In the genomic region with DNA sequence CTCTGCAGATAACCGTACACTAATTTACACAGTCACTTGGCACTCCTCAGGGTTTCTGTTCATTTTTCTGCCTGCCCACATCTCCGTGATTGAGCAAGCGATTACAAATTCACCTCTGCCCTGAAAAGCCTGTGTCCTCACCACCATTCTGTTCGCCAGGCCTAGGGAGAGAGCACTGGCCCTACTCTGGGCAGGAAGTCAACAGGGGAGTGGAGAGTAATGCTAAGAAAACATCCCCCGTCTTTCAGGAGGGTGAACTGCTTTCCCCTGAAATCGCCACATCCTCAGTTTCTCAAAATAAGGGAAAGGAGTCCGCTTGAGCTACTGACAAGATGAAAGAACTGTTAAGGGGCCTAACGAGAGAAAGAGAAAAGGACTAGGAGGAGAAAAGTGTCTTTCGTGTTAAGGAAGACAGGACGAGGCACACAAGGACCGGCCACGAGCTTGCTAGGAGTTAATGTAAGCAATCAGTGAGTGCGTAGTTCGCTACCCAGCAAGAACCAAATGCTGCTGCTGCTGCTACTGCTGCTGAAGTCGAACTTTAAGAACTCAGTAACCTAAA, we compare ENCODE assay signal across 8 cellular contexts. TPM values are rescaled to one million over a fixed set of nuclear protein-coding genes. Genes with fewer than 3 reads are reported as not detected.
DNase-seq lines count a peak whose midpoint lies in the region; ATAC-seq and TF ChIP-seq lines count a peak whose summit lies in the region.

No MANE protein-coding gene starts in this region.

- CTCF ChIA-PET in activated CD4-positive, alpha-beta T cell treated with anti-CD3 and anti-CD28 coated beads for 36 hours (lab: Charles Lee) = interaction anchor here (0.7 to 2.4 kb wide), 12 partner anchors 10 to 238 kb away, joined by 3 to 11 read pairs (median 4); partner anchors contain the start of genes DCAF8 and IGSF8

- no peak for TF ChIP-seq POLR2A in lower leg skin (IDR thresholded peaks at IDR 0.05)

- POLR2A ChIA-PET in activated CD4-positive, alpha-beta T cell treated with anti-CD3 and anti-CD28 coated beads for 36 hours (lab: Charles Lee) = interaction anchor here (0.6 to 2.3 kb wide), 3 partner anchors 10 to 186 kb away, joined by 3 to 15 read pairs (median 4); partner anchors contain the start of genes DCAF8 and IGSF8

- H3K4me1 Mint-ChIP-seq in activated CD4-positive, alpha-beta T cell treated with anti-CD3 and anti-CD28 coated beads for 36 hours = peaks cover 18% of the 10 kb centered on the region
- H3K4me1 Mint-ChIP-seq in dendritic cell treated with granulocyte-macrophage colony-stimulating factor and Interleukin-4, amounts not matched to agents 40 ng/mL and 50 ng/mL, for 4 days (ENCODE audit: low read depth) = peaks cover 25% of the 10 kb centered on the region

- peak overlapping the region; percentile 86 for H3K4me3 Mint-ChIP-seq in activated CD4-positive, alpha-beta T cell treated with anti-CD3 and anti-CD28 coated beads for 36 hours
- peak overlapping the region; percentile 99 for H3K4me3 Mint-ChIP-seq in dendritic cell treated with granulocyte-macrophage colony-stimulating factor and Interleukin-4, amounts not matched to agents 40 ng/mL and 50 ng/mL, for 4 days

- intact Hi-C loops in activated CD4-positive, alpha-beta T cell treated with anti-CD3 and anti-CD28 coated beads for 36 hours (cut with DNase I, micrococcal nuclease) = loop anchor here in 1 of 2 experiments (2.0 kb wide), 1 partner anchor 58 kb away; the partner anchor contains the start of genes COPA and NCSTN
- intact Hi-C loops in dendritic cell treated with granulocyte-macrophage colony-stimulating factor and Interleukin-4, amounts not matched to agents 40 ng/mL and 50 ng/mL, for 4 days (cut with micrococcal nuclease) = no loop called here
- intact Hi-C loops in lower leg skin (cut with DNase I; ENCODE audit: low total_unique reads) = no loop called here

- H3K4me1 ChIP-seq in thoracic aorta (ENCODE audit: control insufficient read depth in 1 of 2, low read depth in 2 of 2) = peaks cover 15 to 23% of the 10 kb centered on the region in 2 donors

- H3K27ac Mint-ChIP-seq in activated CD4-positive, alpha-beta T cell treated with anti-CD3 and anti-CD28 coated beads for 36 hours = peak overlapping the region; percentile 94
- peak overlapping the region; percentile 93 for H3K27ac Mint-ChIP-seq in dendritic cell treated with granulocyte-macrophage colony-stimulating factor and Interleukin-4, amounts not matched to agents 40 ng/mL and 50 ng/mL, for 4 days

- peak overlapping the region; percentile 74 for H3K4me3 ChIP-seq in lower leg skin (ENCODE audit: low read depth, poor library complexity, severe bottlenecking)
- H3K4me3 ChIP-seq in thoracic aorta = peak overlapping the region; percentile 97

- peak; percentile 25 for DNase-seq in activated CD4-positive, alpha-beta T cell treated with anti-CD3 and anti-CD28 coated beads for 36 hours
- DNase-seq in activated CD4-positive, alpha-beta T cell treated with anti-CD3 and anti-CD28 coated beads, Interleukin-2, amount 50 U/mL, for 1 hour = no peak
- DNase-seq in SK-N-DZ (ENCODE audit: low spot score) (peak; percentile 20), lower leg skin (ENCODE audit: low spot score in 2 of 2) (no peak), thoracic aorta (ENCODE audit: low spot score) (no peak)

- TF ChIP-seq CTCF in lower leg skin (IDR thresholded peaks at IDR 0.05) (no peak), thoracic aorta (IDR thresholded peaks at IDR 0.05) (no peak)

- H3K27me3 Mint-ChIP-seq in activated CD4-positive, alpha-beta T cell treated with anti-CD3 and anti-CD28 coated beads for 36 hours = no peaks in the 10 kb centered on the region
- no peaks in the 10 kb centered on the region for H3K27me3 Mint-ChIP-seq in dendritic cell treated with granulocyte-macrophage colony-stimulating factor and Interleukin-4, amounts not matched to agents 40 ng/mL and 50 ng/mL, for 4 days

- WGBS in lower leg skin, 2 donors = 0 to 2% methylated on average over 15 of the region's 15 CpGs

- peaks cover 32% of the 10 kb centered on the region for H3K36me3 Mint-ChIP-seq in activated CD4-positive, alpha-beta T cell treated with anti-CD3 and anti-CD28 coated beads for 36 hours (ENCODE audit: low read depth)
- peaks cover 60% of the 10 kb centered on the region for H3K36me3 Mint-ChIP-seq in dendritic cell treated with granulocyte-macrophage colony-stimulating factor and Interleukin-4, amounts not matched to agents 40 ng/mL and 50 ng/mL, for 4 days (ENCODE audit: low read depth)

- H3K27ac ChIP-seq in thoracic aorta = peak overlapping the region; percentile 69 to 85

- no peaks in the 10 kb centered on the region for H3K27me3 ChIP-seq in thoracic aorta (replicated peaks; ENCODE audit: insufficient read depth)

- no peaks in the 10 kb centered on the region for H3K9me3 ChIP-seq in thoracic aorta

- H3K9me3 Mint-ChIP-seq in activated CD4-positive, alpha-beta T cell treated with anti-CD3 and anti-CD28 coated beads for 36 hours (ENCODE audit: low read depth) = no peaks in the 10 kb centered on the region
- H3K9me3 Mint-ChIP-seq in dendritic cell treated with granulocyte-macrophage colony-stimulating factor and Interleukin-4, amounts not matched to agents 40 ng/mL and 50 ng/mL, for 4 days = no peaks in the 10 kb centered on the region

- ATAC-seq in activated CD4-positive, alpha-beta T cell treated with anti-CD3 and anti-CD28 coated beads for 36 hours = peak; percentile 36
- ATAC-seq in HG03135 (IDR thresholded peaks at IDR 0.05; ENCODE audit: unreplicated experiment) (peak; percentile 21), thoracic aorta (ENCODE audit: insufficient number of reproducible peaks, low FRiP score, low read depth) (no peak), HG02884 (IDR thresholded peaks at IDR 0.05; ENCODE audit: unreplicated experiment) (no peak)

- peaks cover 33% of the 10 kb centered on the region for H3K36me3 ChIP-seq in thoracic aorta

RNA-seq across cellular contexts. Expression of gene PEX19, which starts 0.6 kb away (rescaled TPM):
- 10 to 100 TPM; 49.2 to 55.8 TPM for total RNA-seq in activated CD4-positive, alpha-beta T cell treated with anti-CD3 and anti-CD28 coated beads for 36 hours
- polyA plus RNA-seq in SK-N-DZ (2014; cell fraction: cytosol; rRNA removed) = 72.5 and 86.3 TPM in 2 replicates
- polyA plus RNA-seq in SK-N-DZ (2014; cell fraction: nucleus; rRNA removed) = 36.7 and 56.9 TPM in 2 replicates
- total RNA-seq in lower leg skin (10 to 100 TPM; 33.4 to 52.9 (median 48.2) TPM), thoracic aorta (10 to 100 TPM; 42.8 to 45.4 TPM)

RNA-seq across cellular contexts. Expression of gene DCAF8, which starts 22.0 kb away (rescaled TPM):
- total RNA-seq in activated CD4-positive, alpha-beta T cell treated with anti-CD3 and anti-CD28 coated beads for 36 hours = 100 to 1,000 TPM; 116 to 135 TPM
- polyA plus RNA-seq in SK-N-DZ (2014; cell fraction: cytosol; rRNA removed) = 56.9 and 57.7 TPM in 2 replicates
- polyA plus RNA-seq in SK-N-DZ (2014; cell fraction: nucleus; rRNA removed) = 340 and 433 TPM in 2 replicates
- 100 to 1,000 TPM in 2 of 4 donors, 10 to 100 TPM in 2; 90.2 to 141 (median 97.9) TPM for total RNA-seq in lower leg skin
- 100 to 1,000 TPM; 124 to 167 TPM for total RNA-seq in thoracic aorta

RNA-seq across cellular contexts. Expression of gene COPA, which starts 58.7 kb away (rescaled TPM):
- 100 to 1,000 TPM; 125 to 148 TPM for total RNA-seq in activated CD4-positive, alpha-beta T cell treated with anti-CD3 and anti-CD28 coated beads for 36 hours
- 89.3 and 103 TPM in 2 replicates for polyA plus RNA-seq in SK-N-DZ (2014; cell fraction: cytosol; rRNA removed)
- 45.4 and 60.3 TPM in 2 replicates for polyA plus RNA-seq in SK-N-DZ (2014; cell fraction: nucleus; rRNA removed)
- total RNA-seq in lower leg skin (10 to 100 TPM; 72.3 to 93.6 (median 80.2) TPM), thoracic aorta (100 to 1,000 TPM; 114 to 162 TPM)

RNA-seq across cellular contexts. Expression of gene NCSTN, which starts 58.9 kb away (rescaled TPM):
- total RNA-seq in activated CD4-positive, alpha-beta T cell treated with anti-CD3 and anti-CD28 coated beads for 36 hours = 10 to 100 TPM; 47.0 to 51.5 TPM
- 42.5 and 42.8 TPM in 2 replicates for polyA plus RNA-seq in SK-N-DZ (2014; cell fraction: cytosol; rRNA removed)
- polyA plus RNA-seq in SK-N-DZ (2014; cell fraction: nucleus; rRNA removed) = 66.2 and 78.8 TPM in 2 replicates
- 10 to 100 TPM; 37.2 to 64.9 (median 48.3) TPM for total RNA-seq in lower leg skin
- total RNA-seq in thoracic aorta = 10 to 100 TPM; 49.4 to 67.1 TPM

Comparison
In these comparisons a context has a peak if more than half of its experiments do, and no peak if none do; other contexts are left out.
1. DNase-seq: peak in activated CD4-positive, alpha-beta T cell treated with anti-CD3 and anti-CD28 coated beads for 36 hours (single experiment) and SK-N-DZ (single experiment); none in activated CD4-positive, alpha-beta T cell treated with anti-CD3 and anti-CD28 coated beads, Interleukin-2, amount 50 U/mL, for 1 hour (single experiment), lower leg skin (0 of 2) and thoracic aorta (single experiment).
2. ATAC-seq: peak in activated CD4-positive, alpha-beta T cell treated with anti-CD3 and anti-CD28 coated beads for 36 hours (single experiment) and HG03135 (single experiment); none in thoracic aorta (single experiment) and HG02884 (single experiment).